ENCODE assay signal across 8 cellular contexts in genomic region chr1:6785721-6786505, GRCh38. TPM values are rescaled to one million over a fixed set of nuclear protein-coding genes. Genes with fewer than 3 reads are reported as not detected.
DNase-seq lines count a peak whose midpoint lies in the region; ATAC-seq and TF ChIP-seq lines count a peak whose summit lies in the region.

No MANE protein-coding gene starts in this region.

- H3K27ac ChIP-seq in lower lobe of right lung, result peak overlapping the region; percentile 68

- intact Hi-C loops in lower lobe of right lung (cut with DNase I), result no loop called here

- H3K4me3 ChIP-seq in GM06990 (replicated peaks; ENCODE audit: low read depth, low read length) (peak overlapping the region; percentile 88), lower lobe of right lung (peak overlapping the region; percentile 80)

- H3K27me3 ChIP-seq in GM06990 (replicated peaks; ENCODE audit: control insufficient read depth, insufficient read depth, low read length) (no peaks in the 10 kb centered on the region), lower lobe of right lung (ENCODE audit: low read depth) (no peaks in the 10 kb centered on the region)

- TF ChIP-seq CTCF in GM06990 (IDR thresholded peaks at IDR 0.05; ENCODE audit: insufficient read depth, low read length, poor library complexity, severe bottlenecking), result no peak
- TF ChIP-seq CTCF in lower lobe of right lung (IDR thresholded peaks at IDR 0.05), result peak; percentile 14

- peak; percentile 20 for ATAC-seq in HG03432 (IDR thresholded peaks at IDR 0.05; ENCODE audit: unreplicated experiment)
- no peak for ATAC-seq in lower lobe of right lung
- no peak for ATAC-seq in HG03565 (IDR thresholded peaks at IDR 0.05; ENCODE audit: unreplicated experiment)

- DNase-seq in GM06990 (ENCODE audit: extremely low read depth, insufficient read length) (peak; percentile 50), dermis blood vessel endothelial cell (peak; percentile 50), lower lobe of right lung (peak; percentile 51), NOMO-1 (lab: John Stamatoyannopoulos, UW; ENCODE audit: unreplicated experiment in 2 of 2) (no peak)
- DNase-seq in activated CD4-positive, CD25-positive, alpha-beta regulatory T cell treated with anti-CD3 and anti-CD28 coated beads, Interleukin-2, amount 50 U/mL, for 16 hours (ENCODE audit: low read depth, low spot score), result peak; percentile 4
- peak; percentile 31 for DNase-seq in stimulated activated CD8-positive, alpha-beta memory T cell treated with anti-CD3 and anti-CD28 coated beads, Interleukin-12 subunit alpha, Interleukin-12 subunit beta, amount 100 ng/mL, for 4 hours (ENCODE audit: low read depth)

- H3K36me3 ChIP-seq in GM06990 (ENCODE audit: control insufficient read depth, insufficient read depth, low read length), result no peaks in the 10 kb centered on the region
- H3K36me3 ChIP-seq in lower lobe of right lung, result no peaks in the 10 kb centered on the region

- no peaks in the 10 kb centered on the region for H3K9me3 ChIP-seq in lower lobe of right lung

- H3K4me1 ChIP-seq in lower lobe of right lung, result peaks cover 44% of the 10 kb centered on the region

RNA-seq across cellular contexts. Expression of gene CAMTA1, which starts 0.7 kb away (rescaled TPM):
- total RNA-seq in dermis blood vessel endothelial cell (52.7 and 58.4 TPM in 2 replicates), lower lobe of right lung (47.9 TPM)

Comparison
In these comparisons a context has a peak if more than half of its experiments do, and no peak if none do; other contexts are left out.
1. DNase-seq: peak in GM06990 (single experiment), activated CD4-positive, CD25-positive, alpha-beta regulatory T cell treated with anti-CD3 and anti-CD28 coated beads, Interleukin-2, amount 50 U/mL, for 16 hours (single experiment), dermis blood vessel endothelial cell (single experiment), lower lobe of right lung (single experiment) and stimulated activated CD8-positive, alpha-beta memory T cell treated with anti-CD3 and anti-CD28 coated beads, Interleukin-12 subunit alpha, Interleukin-12 subunit beta, amount 100 ng/mL, for 4 hours (single experiment); none in NOMO-1 (0 of 2).